Comparison of ENCODE assay signal across 8 cellular contexts in genomic region chr11:18705651-18706281, GRCh38. TPM values are rescaled to one million over a fixed set of nuclear protein-coding genes. Genes with fewer than 3 reads are reported as not detected.
DNase-seq lines count a peak whose midpoint lies in the region; TF ChIP-seq lines count a peak whose summit lies in the region.

No MANE protein-coding gene starts in this region.

- DNase-seq in NCI-H2196 (lab: John Stamatoyannopoulos, UW; ENCODE audit: unreplicated experiment), result peak; percentile 42
- DNase-seq in NCI-H2196 treated with DMSO at 0.1 percent for 48 hours (lab: John Stamatoyannopoulos, UW; ENCODE audit: unreplicated experiment), result no peak
- DNase-seq in left ventricle myocardium inferior, result peak; percentile 36
- DNase-seq in skeletal muscle cell (ENCODE audit: low read depth), result no peak
- DNase-seq in GM03348 (ENCODE audit: low spot score), result no peak
- DNase-seq in GM19238 (ENCODE audit: insufficient read length, low spot score), result no peak
- DNase-seq in RWPE1 (ENCODE audit: low spot score), result no peak

- no peaks in the 10 kb centered on the region for H3K27me3 Mint-ChIP-seq in activated naive CD4-positive, alpha-beta T cell treated with anti-CD3 and anti-CD28 coated beads, Interleukin-2, amount 50 U/mL, for 24 hours

- no peaks in the 10 kb centered on the region for H3K27me3 ChIP-seq in left ventricle myocardium inferior (ENCODE audit: low read depth)

- peak overlapping the region; percentile 75 for H3K4me3 Mint-ChIP-seq in activated naive CD4-positive, alpha-beta T cell treated with anti-CD3 and anti-CD28 coated beads, Interleukin-2, amount 50 U/mL, for 24 hours

- peaks cover 57% of the 10 kb centered on the region for H3K4me1 ChIP-seq in left ventricle myocardium inferior

- H3K36me3 ChIP-seq in left ventricle myocardium inferior, result peaks cover 12% of the 10 kb centered on the region

- H3K27ac ChIP-seq in left ventricle myocardium inferior (replicated peaks), result peak overlapping the region; percentile 73
- H3K27ac ChIP-seq in RWPE1, result no peak overlapping the region

- no peak for TF ChIP-seq CTCF in left ventricle myocardium inferior (IDR thresholded peaks at IDR 0.05; ENCODE audit: borderline replicate concordance)
- TF ChIP-seq CTCF in RWPE1 (conservative IDR thresholded peaks at IDR 0.05; ENCODE audit: low read depth), result no peak

- H3K36me3 Mint-ChIP-seq in activated naive CD4-positive, alpha-beta T cell treated with anti-CD3 and anti-CD28 coated beads, Interleukin-2, amount 50 U/mL, for 24 hours, result no peaks in the 10 kb centered on the region

- H3K27ac Mint-ChIP-seq in activated naive CD4-positive, alpha-beta T cell treated with anti-CD3 and anti-CD28 coated beads, Interleukin-2, amount 50 U/mL, for 24 hours, result peak overlapping the region; percentile 38

- no peaks in the 10 kb centered on the region for H3K9me3 Mint-ChIP-seq in activated naive CD4-positive, alpha-beta T cell treated with anti-CD3 and anti-CD28 coated beads, Interleukin-2, amount 50 U/mL, for 24 hours

- CTCF ChIA-PET in RWPE1 (lab: Yijun Ruan, JAX), result no interaction called here

- H3K4me3 ChIP-seq in left ventricle myocardium inferior (peak overlapping the region; percentile 74), skeletal muscle cell (ENCODE audit: low read depth, low read length) (peak overlapping the region; percentile 35)

- POLR2A ChIA-PET in RWPE1 (lab: Yijun Ruan, JAX; ENCODE audit: low non-redundant PET), result no interaction called here

- intact Hi-C loops in left ventricle myocardium inferior (cut with micrococcal nuclease), result no loop called here

- no peaks in the 10 kb centered on the region for H3K9me3 ChIP-seq in left ventricle myocardium inferior (replicated peaks)

- H3K4me1 Mint-ChIP-seq in activated naive CD4-positive, alpha-beta T cell treated with anti-CD3 and anti-CD28 coated beads, Interleukin-2, amount 50 U/mL, for 24 hours, result peaks cover 19% of the 10 kb centered on the region

RNA-seq across cellular contexts. Expression of gene TMEM86A, which starts 7.2 kb away (rescaled TPM):
- total RNA-seq in left ventricle myocardium inferior, result 5.4 TPM

RNA-seq across cellular contexts. Expression of gene IGSF22, which starts 20.2 kb away (rescaled TPM):
- total RNA-seq in left ventricle myocardium inferior, result 0.49 TPM

Comparison
In these comparisons a context has a peak if more than half of its experiments do, and no peak if none do; other contexts are left out.
1. DNase-seq: peak in NCI-H2196 (single experiment) and left ventricle myocardium inferior (single experiment); none in NCI-H2196 treated with DMSO at 0.1 percent for 48 hours (single experiment), skeletal muscle cell (single experiment), GM03348 (single experiment), GM19238 (single experiment) and RWPE1 (single experiment).